Comparison of ENCODE assay signal across 8 cellular contexts in the genomic region with DNA sequence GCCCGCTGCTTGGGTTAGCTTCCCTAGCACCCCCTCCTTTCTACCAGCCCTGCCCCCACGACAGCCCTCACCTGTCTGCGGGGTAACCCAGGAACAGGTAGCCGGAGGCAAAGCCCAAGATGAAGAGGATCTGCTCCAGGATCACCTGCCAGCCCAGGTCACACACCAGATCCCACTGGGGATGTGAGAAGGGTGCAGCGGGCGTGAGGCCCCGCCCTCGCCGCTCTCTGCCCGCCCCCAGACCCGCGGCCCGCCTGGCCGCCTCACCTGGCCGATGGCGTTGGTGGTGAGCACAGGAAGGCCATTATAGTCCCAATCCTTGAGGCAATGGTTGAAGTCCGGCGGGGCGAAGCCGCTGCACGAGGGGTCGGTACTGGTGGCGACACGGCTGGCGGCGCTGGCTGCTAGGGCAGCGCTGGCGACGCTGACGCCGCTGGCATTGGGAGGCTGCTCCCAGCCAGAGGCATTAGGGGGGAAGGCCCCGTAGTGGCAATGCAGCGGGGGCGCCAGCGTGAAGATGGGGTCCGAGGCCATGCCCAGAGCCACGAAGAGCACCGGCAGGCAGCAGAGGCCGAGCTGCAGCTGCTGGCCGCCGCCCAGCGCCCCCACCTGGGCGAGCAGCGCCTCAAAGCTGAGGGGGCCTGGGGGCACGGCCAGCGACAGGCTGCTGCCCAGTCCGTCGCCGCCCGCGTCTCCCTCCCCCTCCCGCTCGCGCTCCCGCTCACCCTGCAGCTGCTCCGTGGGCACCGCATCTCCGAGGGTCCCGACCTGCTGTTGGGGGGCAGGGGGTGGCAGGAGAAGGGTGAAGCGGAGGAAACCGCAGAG. TPM values are rescaled to one million over a fixed set of nuclear protein-coding genes. Genes with fewer than 3 reads are reported as not detected.
DNase-seq lines count a peak whose midpoint lies in the region; ATAC-seq, FAIRE-seq and TF ChIP-seq lines count a peak whose summit lies in the region.

No MANE protein-coding gene starts in this region.

- H4K20me1 ChIP-seq in H1 (replicated peaks in 1 of 2; ENCODE audit: control insufficient read depth in 1 of 2, insufficient read depth in 2 of 2, low read length in 2 of 2) = peaks cover 0 to 3% of the 10 kb centered on the region in 2 experiments

- H2BK12ac ChIP-seq in H1 (ENCODE audit: low read depth, low read length) = peak overlapping the region; percentile 50; the same call in 1 of the 2 replicates

- intact Hi-C loops in CD14-positive monocyte (cut with micrococcal nuclease) (no loop called here), vagina (cut with DNase I) (no loop called here)

- 9% methylated on average over 35 of the region's 61 CpGs; no CpG with 5 or more reads in 1 of the 2 experiments for WGBS in H1 (ENCODE audit: extremely low coverage in 1 of 2, insufficient coverage in 1 of 2, insufficient read length in 1 of 2, insufficient replicate concordance in 2 of 2, low coverage in 1 of 2, low lambda C conversion rate in 2 of 2, missing lambda C conversion rate in 1 of 2), 2 experiments

- peaks cover 0 to 9% of the 10 kb centered on the region in 2 donors for H3K36me3 Mint-ChIP-seq in CD14-positive monocyte

- H2BK5ac ChIP-seq in H1 (ENCODE audit: low read depth, low read length) = peak overlapping the region; percentile 71; the same call in 1 of the 2 replicates

- CTCF ChIA-PET in H1 (lab: Charles Lee; ENCODE audit: partially characterized antibody) = interaction anchor here (0.6 to 20.9 kb wide), 12 partner anchors 9 to 88 kb away, joined by 3 to 333 read pairs (median 4); a partner anchor contains a TSS

- no peak for TF ChIP-seq CTCF in CD14-positive monocyte (IDR thresholded peaks at IDR 0.05)
- peak; percentile 26 to 39 (median 32); a peak in 3 of 4 replicates for TF ChIP-seq CTCF in H1 (IDR thresholded peaks at IDR 0.05; ENCODE audit: control extremely low read depth in 1 of 3, insufficient read depth in 1 of 3, low read depth in 1 of 3, low read length in 3 of 3)
- no peak for TF ChIP-seq CTCF in vagina (IDR thresholded peaks at IDR 0.05)

- H3K36me3 ChIP-seq in H1 (ENCODE audit: control insufficient read depth in 2 of 4, insufficient read depth in 4 of 4, low read length in 3 of 4) = peaks cover 0 to 4% (median 2%) of the 10 kb centered on the region in 4 experiments; a peak in 1 of 8 replicates
- H3K36me3 ChIP-seq in vagina = no peaks in the 10 kb centered on the region

- H3K56ac ChIP-seq in H1 (replicated peaks; ENCODE audit: insufficient read length, low read depth, low read length) = peak overlapping the region; percentile 34

- ATAC-seq in HG03439 (IDR thresholded peaks at IDR 0.05; ENCODE audit: unreplicated experiment) = no peak

- no peaks in the 10 kb centered on the region for H3K79me1 ChIP-seq in H1 (ENCODE audit: low read depth, low read length)

- H2AK5ac ChIP-seq in H1 (ENCODE audit: low read depth, low read length) = no peak overlapping the region

- no peak overlapping the region for H2BK20ac ChIP-seq in H1 (ENCODE audit: low read length)

- H4K91ac ChIP-seq in H1 (replicated peaks; ENCODE audit: insufficient read length, low read length) = no peak overlapping the region

- DNase-seq in CD14-positive monocyte (ENCODE audit: low spot score) (no peak), NCI-H524 (lab: John Stamatoyannopoulos, UW) (peak; percentile 75 to 76), H1 (ENCODE audit: low read depth in 1 of 2, low spot score in 2 of 2) (peak in 1 of 2 experiments; percentile 75), midbrain (lab: John Stamatoyannopoulos, UW) (peak; percentile 38), vagina (ENCODE audit: extremely low spot score in 2 of 2) (peak in 1 of 2 donors; percentile 83), DMS153 treated with DMSO at 0.1 percent for 48 hours (lab: John Stamatoyannopoulos, UW; ENCODE audit: unreplicated experiment) (no peak), medulla oblongata (ENCODE audit: extremely low spot score) (no peak)

- 0 out of 2 replicates have a peak overlapping the region, but pooled peaks have one; percentile 8 for H3K27ac ChIP-seq in H1 (ENCODE audit: low read depth, low read length)
- H3K27ac ChIP-seq in vagina = peak overlapping the region; percentile 76

- no peak for TF ChIP-seq EP300 in H1 (IDR thresholded peaks at IDR 0.05; ENCODE audit: borderline replicate concordance in 1 of 2, low read depth in 2 of 2, low read length in 2 of 2)

- H3K4me3 ChIP-seq in H1 (ENCODE audit: extremely low read depth in 1 of 4, insufficient read depth in 2 of 4, low read depth in 3 of 4, low read length in 4 of 4) = peak overlapping the region; percentile 37 to 84 (median 73)
- H3K4me3 ChIP-seq in vagina = peak overlapping the region; percentile 66 to 68

- peaks cover 2 to 16% (median 6%) of the 10 kb centered on the region in 7 donors for H3K9me3 Mint-ChIP-seq in CD14-positive monocyte

- peak in 1 of 2 experiments; percentile 33; a peak in 2 of 4 replicates for TF ChIP-seq RAD21 in H1 (IDR thresholded peaks at IDR 0.05 in 1 of 2, conservative IDR thresholded peaks at IDR 0.05 in 1 of 2; ENCODE audit: low read depth in 2 of 2, low read length in 2 of 2)

- POLR2A ChIA-PET in H1 (lab: Charles Lee; ENCODE audit: partially characterized antibody) = interaction anchor here (0.9 to 6.4 kb wide), 9 partner anchors 12 to 133 kb away, joined by 3 to 73 read pairs (median 5); a partner anchor contains a TSS

- H3K18ac ChIP-seq in H1 (ENCODE audit: extremely low read depth, low read length) = peak overlapping the region; percentile 38

- no peak overlapping the region for H2BK120ac ChIP-seq in H1 (replicated peaks; ENCODE audit: low read depth, low read length)

- H3K79me2 ChIP-seq in H1 (ENCODE audit: control insufficient read depth in 1 of 2, insufficient read depth in 2 of 2, low read length in 2 of 2) = no peaks in the 10 kb centered on the region

- H3K27ac Mint-ChIP-seq in CD14-positive monocyte = no peak overlapping the region

- H4K8ac ChIP-seq in H1 (ENCODE audit: extremely low read depth, insufficient read depth, low read length) = peak overlapping the region; percentile 19; the same call in 1 of the 2 replicates

- H3K4me3 Mint-ChIP-seq in CD14-positive monocyte = peak overlapping the region; percentile 48 to 68

- no peaks in the 10 kb centered on the region for H3K9me3 ChIP-seq in H1 (ENCODE audit: insufficient read depth in 2 of 2, low read depth in 1 of 2, low read length in 1 of 2)
- H3K9me3 ChIP-seq in vagina = no peaks in the 10 kb centered on the region

- H3K4me2 ChIP-seq in H1 (ENCODE audit: insufficient read depth in 1 of 2, low read depth in 2 of 2, low read length in 2 of 2) = peak overlapping the region; percentile 59 to 92

- peak overlapping the region in 2 of 4 experiments; percentile 29 to 38; a peak in 4 of 7 replicates for H3K9ac ChIP-seq in H1 (replicated peaks in 1 of 4; ENCODE audit: extremely low read depth in 1 of 4, low read depth in 3 of 4, low read length in 3 of 4)

- no peak for FAIRE-seq in H1 (lab: Jason Lieb, UNC)

- peaks cover 9% of the 10 kb centered on the region for H3K4me1 Mint-ChIP-seq in CD14-positive monocyte

- H3K4ac ChIP-seq in H1 (replicated peaks; ENCODE audit: insufficient read length, low read depth, low read length) = no peak overlapping the region

- H3K27me3 ChIP-seq in H1 (replicated peaks in 1 of 4; ENCODE audit: control insufficient read depth in 3 of 4, extremely low read depth in 1 of 4, insufficient read depth in 3 of 4, low read length in 3 of 4) (peaks cover 0 to 14% (median 10%) of the 10 kb centered on the region in 4 experiments; a peak in 6 of 7 replicates), vagina (no peaks in the 10 kb centered on the region)

- no peak overlapping the region for H4K5ac ChIP-seq in H1 (ENCODE audit: insufficient read length, low read depth, low read length)

- no peak overlapping the region for H3K14ac ChIP-seq in H1 (ENCODE audit: insufficient read length)

- no peak overlapping the region for H2AFZ ChIP-seq in H1 (ENCODE audit: low read length)

- H3K4me1 ChIP-seq in H1 (replicated peaks in 1 of 4; ENCODE audit: control insufficient read depth in 3 of 4, insufficient read depth in 4 of 4, low read length in 3 of 4) (peaks cover 0 to 3% (median 2%) of the 10 kb centered on the region in 4 experiments; a peak in 4 of 7 replicates), vagina (peaks cover 20% of the 10 kb centered on the region)

- TF ChIP-seq POLR2A in H1 (IDR thresholded peaks at IDR 0.05; ENCODE audit: control extremely low read depth in 1 of 2, low read depth in 2 of 2, low read length in 2 of 2) (no peak), vagina (IDR thresholded peaks at IDR 0.05) (no peak)

- peaks cover 10% of the 10 kb centered on the region for H3K23me2 ChIP-seq in H1 (ENCODE audit: low read depth, low read length)

- H3K27me3 Mint-ChIP-seq in CD14-positive monocyte (ENCODE audit: low read depth in 3 of 3) = peaks cover 51 to 65% (median 53%) of the 10 kb centered on the region in 3 donors

- no peak overlapping the region for H2BK15ac ChIP-seq in H1 (ENCODE audit: low read length)

- H3K23ac ChIP-seq in H1 (ENCODE audit: insufficient read length) = no peak overlapping the region

RNA-seq across cellular contexts. Expression of a gene that starts 0.8 kb away (rescaled TPM):
- not detected for polyA plus RNA-seq in CD14-positive monocyte
- total RNA-seq in H1 (2021; fragmentation: NEBNext Ultra II Directional; extraction: Animal tissue kit (Norgen Biotek cat#: 25700)) = 39.4 and 43.0 TPM in 2 replicates
- 49.0 and 77.7 TPM in 2 replicates for polyA plus RNA-seq in H1 (2011; rRNA removed)
- 37.0 TPM for polyA plus RNA-seq in H1 (2011; cell fraction: cytosol; rRNA removed)
- polyA plus RNA-seq in H1 (2011; cell fraction: nucleus; rRNA removed) = 247 TPM
- 27.3 to 49.2 TPM (median 43.9 TPM) in 4 replicates for polyA plus RNA-seq in H1 (2012, experiment 1 of 2)
- 32.6 TPM for polyA plus RNA-seq in H1 (2012, experiment 2 of 2)
- 46.6 TPM for polyA plus RNA-seq in H1 (2013, experiment 1 of 2)
- 48.6 TPM for polyA plus RNA-seq in H1 (2013, experiment 2 of 2)
- 17.3 and 17.8 TPM in 2 replicates for polyA minus RNA-seq in H1 (2011; rRNA and poly(A)+ RNA removed)
- 21.3 TPM for polyA minus RNA-seq in H1 (2011; cell fraction: cytosol; rRNA and poly(A)+ RNA removed)
- 35.1 TPM for polyA minus RNA-seq in H1 (2011; cell fraction: nucleus; rRNA and poly(A)+ RNA removed)
- total RNA-seq in vagina = 37.8 TPM

RNA-seq across cellular contexts. Expression of a gene that starts 13.1 kb away (rescaled TPM):
- polyA plus RNA-seq in CD14-positive monocyte = not detected
- total RNA-seq in H1 (2021; fragmentation: NEBNext Ultra II Directional; extraction: Animal tissue kit (Norgen Biotek cat#: 25700)) = 27.8 and 29.0 TPM in 2 replicates
- polyA plus RNA-seq in H1 (2011; rRNA removed) = 28.6 and 39.0 TPM in 2 replicates
- polyA plus RNA-seq in H1 (2011; cell fraction: cytosol; rRNA removed) = 26.5 TPM
- polyA plus RNA-seq in H1 (2011; cell fraction: nucleus; rRNA removed) = 117 TPM
- 24.4 to 40.8 TPM (median 33.7 TPM) in 4 replicates for polyA plus RNA-seq in H1 (2012, experiment 1 of 2)
- polyA plus RNA-seq in H1 (2012, experiment 2 of 2) = 28.0 TPM
- polyA plus RNA-seq in H1 (2013, experiment 1 of 2) = 16.2 TPM
- polyA plus RNA-seq in H1 (2013, experiment 2 of 2) = 15.1 TPM
- 9.1 and 9.3 TPM in 2 replicates for polyA minus RNA-seq in H1 (2011; rRNA and poly(A)+ RNA removed)
- 11.7 TPM for polyA minus RNA-seq in H1 (2011; cell fraction: cytosol; rRNA and poly(A)+ RNA removed)
- 26.7 TPM for polyA minus RNA-seq in H1 (2011; cell fraction: nucleus; rRNA and poly(A)+ RNA removed)
- 32.4 TPM for total RNA-seq in vagina

RNA-seq across cellular contexts. Expression of a gene that starts 20.7 kb away (rescaled TPM):
- polyA plus RNA-seq in CD14-positive monocyte (not detected), H1 (2011; rRNA removed) (not detected in 2 replicates)
- not detected in 2 replicates for total RNA-seq in H1 (2021; fragmentation: NEBNext Ultra II Directional; extraction: Animal tissue kit (Norgen Biotek cat#: 25700))
- polyA plus RNA-seq in H1 (2011; cell fraction: cytosol; rRNA removed) = not detected
- not detected for polyA plus RNA-seq in H1 (2011; cell fraction: nucleus; rRNA removed)
- not detected in 4 replicates for polyA plus RNA-seq in H1 (2012, experiment 1 of 2)
- not detected for polyA plus RNA-seq in H1 (2012, experiment 2 of 2)
- 0.04 TPM for polyA plus RNA-seq in H1 (2013, experiment 1 of 2)
- not detected for polyA plus RNA-seq in H1 (2013, experiment 2 of 2)
- not detected in 2 replicates for polyA minus RNA-seq in H1 (2011; rRNA and poly(A)+ RNA removed)
- polyA minus RNA-seq in H1 (2011; cell fraction: cytosol; rRNA and poly(A)+ RNA removed) = not detected
- not detected for polyA minus RNA-seq in H1 (2011; cell fraction: nucleus; rRNA and poly(A)+ RNA removed)
- not detected for total RNA-seq in vagina

RNA-seq across cellular contexts. Expression of a gene that starts 25.0 kb away (rescaled TPM):
- polyA plus RNA-seq in CD14-positive monocyte (1 to 10 TPM in 1 of 2 donors, under 1 TPM in 1; 0.93 to 1.1 TPM), H1 (2011; rRNA removed) (2.1 and 2.8 TPM in 2 replicates)
- not detected in 2 replicates for total RNA-seq in H1 (2021; fragmentation: NEBNext Ultra II Directional; extraction: Animal tissue kit (Norgen Biotek cat#: 25700))
- 1.4 TPM for polyA plus RNA-seq in H1 (2011; cell fraction: cytosol; rRNA removed)
- polyA plus RNA-seq in H1 (2011; cell fraction: nucleus; rRNA removed) = 2.1 TPM
- 0.29 to 0.90 TPM (median 0.57 TPM) in 4 replicates for polyA plus RNA-seq in H1 (2012, experiment 1 of 2)
- 1.1 TPM for polyA plus RNA-seq in H1 (2012, experiment 2 of 2)
- 0.06 TPM for polyA plus RNA-seq in H1 (2013, experiment 1 of 2)
- polyA plus RNA-seq in H1 (2013, experiment 2 of 2) = 0.22 TPM
- 0.66 and 2.6 TPM in 2 replicates for polyA minus RNA-seq in H1 (2011; rRNA and poly(A)+ RNA removed)
- not detected for polyA minus RNA-seq in H1 (2011; cell fraction: cytosol; rRNA and poly(A)+ RNA removed)
- not detected for polyA minus RNA-seq in H1 (2011; cell fraction: nucleus; rRNA and poly(A)+ RNA removed)
- total RNA-seq in vagina = not detected

RNA-seq across cellular contexts. Expression of a gene that starts 30.6 kb away (rescaled TPM):
- polyA plus RNA-seq in CD14-positive monocyte (10 to 100 TPM; 54.4 to 64.6 TPM), H1 (2011; rRNA removed) (229 and 331 TPM in 2 replicates)
- total RNA-seq in H1 (2021; fragmentation: NEBNext Ultra II Directional; extraction: Animal tissue kit (Norgen Biotek cat#: 25700)) = 300 and 312 TPM in 2 replicates
- polyA plus RNA-seq in H1 (2011; cell fraction: cytosol; rRNA removed) = 278 TPM
- polyA plus RNA-seq in H1 (2011; cell fraction: nucleus; rRNA removed) = 560 TPM
- polyA plus RNA-seq in H1 (2012, experiment 1 of 2) = 306 to 331 TPM (median 322 TPM) in 4 replicates
- polyA plus RNA-seq in H1 (2012, experiment 2 of 2) = 212 TPM
- 219 TPM for polyA plus RNA-seq in H1 (2013, experiment 1 of 2)
- 203 TPM for polyA plus RNA-seq in H1 (2013, experiment 2 of 2)
- polyA minus RNA-seq in H1 (2011; rRNA and poly(A)+ RNA removed) = 165 and 168 TPM in 2 replicates
- polyA minus RNA-seq in H1 (2011; cell fraction: cytosol; rRNA and poly(A)+ RNA removed) = 87.4 TPM
- 112 TPM for polyA minus RNA-seq in H1 (2011; cell fraction: nucleus; rRNA and poly(A)+ RNA removed)
- total RNA-seq in vagina = 66.0 TPM

Comparison
In these comparisons a context has a peak if more than half of its experiments do, and no peak if none do; other contexts are left out.
1. DNase-seq: peak in NCI-H524 (2 of 2) and midbrain (single experiment); none in CD14-positive monocyte (single experiment), DMS153 treated with DMSO at 0.1 percent for 48 hours (single experiment) and medulla oblongata (single experiment).
2. CTCF ChIP-seq: peak in H1 (3 of 3); none in CD14-positive monocyte (single experiment) and vagina (0 of 3).